In genomic region chr15:31605467-31605931, GRCh38 we compare ENCODE assay signal across 8 cellular contexts.
DNase-seq lines count a peak whose midpoint lies in the region; ATAC-seq and TF ChIP-seq lines count a peak whose summit lies in the region.
"Had no signal": no experiment of that assay in that cellular context is flagged by ENCODE, and none has a peak within 500 bp of the region (broad histone marks: within the 10 kb centered on the region; RNA-seq: fewer than 3 reads in every experiment).

No MANE protein-coding gene starts in this region.

- in situ Hi-C loops in gastrocnemius medialis (cut with MboI; ENCODE audit: low sequenced_read_pairs in 4 of 4): no loop called here

- no peak overlapping the region for H3K4ac ChIP-seq in trophoblast cell (ENCODE audit: low read depth, low read length)

- H2BK120ac ChIP-seq in trophoblast cell (ENCODE audit: insufficient read depth, low read length, poor library complexity): no peak overlapping the region

- peaks cover 0 to 11% of the 10 kb centered on the region in 2 experiments for H3K4me1 ChIP-seq in trophoblast cell (ENCODE audit: control insufficient read depth in 1 of 2, insufficient read depth in 2 of 2, low read length in 2 of 2)
- no peaks in the 10 kb centered on the region for H3K4me1 ChIP-seq in gastrocnemius medialis

- no peaks in the 10 kb centered on the region for H3K79me1 ChIP-seq in trophoblast cell (ENCODE audit: low read length)

- no peak overlapping the region for H3K14ac ChIP-seq in trophoblast cell (ENCODE audit: low read length)

- H3K9ac ChIP-seq in trophoblast cell (ENCODE audit: low read length): no peak overlapping the region

- no peak overlapping the region for H3K23ac ChIP-seq in trophoblast cell (ENCODE audit: low read length)

- no peak overlapping the region for H4K12ac ChIP-seq in trophoblast cell (ENCODE audit: low read depth, low read length)

- no peak overlapping the region for H2BK12ac ChIP-seq in trophoblast cell (ENCODE audit: low read length)

- no CpG with 5 or more reads among the region's 9 CpGs for WGBS in trophoblast cell (ENCODE audit: extremely low coverage, insufficient coverage, insufficient read length)

- ATAC-seq in gastrocnemius medialis (no peak), HG02973 (IDR thresholded peaks at IDR 0.05; ENCODE audit: unreplicated experiment) (no peak)

- peak overlapping the region; percentile 34 for H3K27ac ChIP-seq in epithelial cell of prostate
- no peak overlapping the region for H3K27ac ChIP-seq in trophoblast cell (ENCODE audit: low read depth, low read length)
- H3K27ac ChIP-seq in gastrocnemius medialis: no peak overlapping the region

- no peaks in the 10 kb centered on the region for H3K27me3 ChIP-seq in trophoblast cell (ENCODE audit: insufficient read depth, low read length)
- H3K27me3 ChIP-seq in gastrocnemius medialis: no peaks in the 10 kb centered on the region

- TF ChIP-seq CTCF in gastrocnemius medialis (IDR thresholded peaks at IDR 0.05 in 4 of 5, conservative IDR thresholded peaks at IDR 0.05 in 1 of 5): no peak

- H4K91ac ChIP-seq in trophoblast cell (ENCODE audit: low read depth, low read length): no peak overlapping the region

- DNase-seq in GM04503 (ENCODE audit: low read depth) (peak; percentile 4), NCI-H69 (lab: John Stamatoyannopoulos, UW) (peak; percentile 22), epithelial cell of prostate (ENCODE audit: low read depth, low spot score) (no peak), trophoblast cell (peak; percentile 84 to 95), occipital lobe (lab: John Stamatoyannopoulos, UW) (no peak), gastrocnemius medialis (no peak)
- DNase-seq: T-helper 9 cell had no signal

- H3K9me3 ChIP-seq in trophoblast cell (ENCODE audit: insufficient read depth, low read depth, low read length) (no peaks in the 10 kb centered on the region), gastrocnemius medialis (no peaks in the 10 kb centered on the region)

- no peak overlapping the region for H2AFZ ChIP-seq in trophoblast cell (ENCODE audit: insufficient read depth, low read length, poor library complexity)

- intact Hi-C loops in gastrocnemius medialis (cut with DNase I; ENCODE audit: low total_unique reads): no loop called here

- H3K4me3 ChIP-seq in trophoblast cell (ENCODE audit: low read depth, low read length) (no peak overlapping the region), gastrocnemius medialis (no peak overlapping the region)

- H3K4me2 ChIP-seq in trophoblast cell (ENCODE audit: low read length): no peak overlapping the region

- no peak overlapping the region for H4K8ac ChIP-seq in trophoblast cell (ENCODE audit: low read depth, low read length)

- H2AK5ac ChIP-seq in trophoblast cell (ENCODE audit: low read length): no peak overlapping the region

- TF ChIP-seq POLR2A in gastrocnemius medialis (IDR thresholded peaks at IDR 0.05): no peak

- no peaks in the 10 kb centered on the region for H3K36me3 ChIP-seq in trophoblast cell (ENCODE audit: control insufficient read depth in 1 of 2, insufficient read depth in 2 of 2, low read length in 2 of 2)
- H3K36me3 ChIP-seq in gastrocnemius medialis: no peaks in the 10 kb centered on the region

- no peak overlapping the region for H2BK5ac ChIP-seq in trophoblast cell (ENCODE audit: low read depth, low read length, poor library complexity)

- H3K18ac ChIP-seq in trophoblast cell (ENCODE audit: low read length): no peak overlapping the region

- H3K79me2 ChIP-seq in trophoblast cell (ENCODE audit: control insufficient read depth, insufficient read depth, low read length, poor library complexity): no peaks in the 10 kb centered on the region

Comparison
In these comparisons a context has a peak if more than half of its experiments do, and no peak if none do; other contexts are left out.
1. DNase-seq: peak in GM04503 (single experiment), NCI-H69 (single experiment) and trophoblast cell (2 of 2); none in epithelial cell of prostate (single experiment), occipital lobe (single experiment) and gastrocnemius medialis (0 of 2).